ENCODE assay signal across 15 cellular contexts in genomic region chr10:75291800-75292199, GRCh38. TPM values are rescaled to one million over a fixed set of nuclear protein-coding genes. Genes with fewer than 3 reads are reported as not detected.
A peak's percentile ranks its signal among the peaks of the same experiment; 100 is the strongest.
DNase-seq lines count a peak whose midpoint lies in the region; TF ChIP-seq lines count a peak whose summit lies in the region.
"Had no signal": no experiment of that assay in that cellular context is flagged by ENCODE, and none has a peak within 500 bp of the region (broad histone marks: within the 10 kb centered on the region; RNA-seq: fewer than 3 reads in every experiment).

No MANE protein-coding gene starts in this region.

- H3K36me3 ChIP-seq in testis (ENCODE audit: low read depth, missing control alignments), result no peaks in the 10 kb centered on the region
- H3K36me3 ChIP-seq: MG63 had no signal

- H3K27me3 ChIP-seq in testis, result no peaks in the 10 kb centered on the region
- H3K27me3 ChIP-seq: MG63 had no signal

- peaks cover 3% of the 10 kb centered on the region for H3K4me1 ChIP-seq in testis

- peak; percentile 18 for DNase-seq in GDM1 (lab: John Stamatoyannopoulos, UW)
- peak; percentile 54 to 56 for DNase-seq in Kasumi-1 (lab: John Stamatoyannopoulos, UW)
- DNase-seq in SKM-1 (lab: John Stamatoyannopoulos, UW; ENCODE audit: unreplicated experiment), result peak; percentile 19
- peak; percentile 21 for DNase-seq in kidney tubule cell (ENCODE audit: low spot score)
- DNase-seq in NCI-H1105 treated with DMSO at 0.1 percent for 48 hours (lab: John Stamatoyannopoulos, UW), result no peak
- DNase-seq in stimulated activated CD4-positive, alpha-beta T cell treated with anti-CD3 and anti-CD28 coated beads, Interleukin-4, amount 100 ng/mL, for 4 hours, result no peak
- no peak for DNase-seq in testis
- no peak for DNase-seq in DMS114 treated with DMSO at 0.1 percent for 48 hours (lab: John Stamatoyannopoulos, UW; ENCODE audit: unreplicated experiment)
- DNase-seq: EL, MG63, NCI-H1694 treated with DMSO at 0.1 percent for 48 hours, NCI-H2081 treated with DMSO at 0.1 percent for 48 hours, NCI-H2171 treated with DMSO at 0.1 percent for 48 hours, NCI-H526 treated with DMSO at 0.1 percent for 48 hours had no signal

- TF ChIP-seq POLR2A in testis (IDR thresholded peaks at IDR 0.05), result no peak

- no peak overlapping the region for H3K4me3 ChIP-seq in testis
- H3K4me3 ChIP-seq: A549, MG63 had no signal

- intact Hi-C loops in testis (cut with DNase I; ENCODE audit: low total_unique reads), result no loop called here

- H3K27ac ChIP-seq in testis, result no peak overlapping the region
- H3K27ac ChIP-seq: A549 had no signal

- 58 to 67% methylated on average over 1 of the region's 1 CpG for WGBS in testis, 2 donors

- no peak for TF ChIP-seq CTCF in testis (IDR thresholded peaks at IDR 0.05)

- no peaks in the 10 kb centered on the region for H3K9me3 ChIP-seq in testis

RNA-seq across cellular contexts. Expression of gene COMTD1, which starts 56.0 kb away (rescaled TPM):
- 10 to 100 TPM; 18.8 to 22.8 TPM for total RNA-seq in testis
- polyA plus RNA-seq in testis (ENCODE audit: insufficient read depth, low read depth, low replicate concordance), result 8.1 TPM

Comparison
In these comparisons a context has a peak if more than half of its experiments do, and no peak if none do; other contexts are left out.
1. DNase-seq: peak in GDM1 (single experiment), Kasumi-1 (2 of 2), SKM-1 (single experiment) and kidney tubule cell (single experiment); none in NCI-H1105 treated with DMSO at 0.1 percent for 48 hours (single experiment), stimulated activated CD4-positive, alpha-beta T cell treated with anti-CD3 and anti-CD28 coated beads, Interleukin-4, amount 100 ng/mL, for 4 hours (0 of 2), testis (single experiment) and DMS114 treated with DMSO at 0.1 percent for 48 hours (single experiment).